ENCODE assay signal across 1 cellular context in the genomic region with DNA sequence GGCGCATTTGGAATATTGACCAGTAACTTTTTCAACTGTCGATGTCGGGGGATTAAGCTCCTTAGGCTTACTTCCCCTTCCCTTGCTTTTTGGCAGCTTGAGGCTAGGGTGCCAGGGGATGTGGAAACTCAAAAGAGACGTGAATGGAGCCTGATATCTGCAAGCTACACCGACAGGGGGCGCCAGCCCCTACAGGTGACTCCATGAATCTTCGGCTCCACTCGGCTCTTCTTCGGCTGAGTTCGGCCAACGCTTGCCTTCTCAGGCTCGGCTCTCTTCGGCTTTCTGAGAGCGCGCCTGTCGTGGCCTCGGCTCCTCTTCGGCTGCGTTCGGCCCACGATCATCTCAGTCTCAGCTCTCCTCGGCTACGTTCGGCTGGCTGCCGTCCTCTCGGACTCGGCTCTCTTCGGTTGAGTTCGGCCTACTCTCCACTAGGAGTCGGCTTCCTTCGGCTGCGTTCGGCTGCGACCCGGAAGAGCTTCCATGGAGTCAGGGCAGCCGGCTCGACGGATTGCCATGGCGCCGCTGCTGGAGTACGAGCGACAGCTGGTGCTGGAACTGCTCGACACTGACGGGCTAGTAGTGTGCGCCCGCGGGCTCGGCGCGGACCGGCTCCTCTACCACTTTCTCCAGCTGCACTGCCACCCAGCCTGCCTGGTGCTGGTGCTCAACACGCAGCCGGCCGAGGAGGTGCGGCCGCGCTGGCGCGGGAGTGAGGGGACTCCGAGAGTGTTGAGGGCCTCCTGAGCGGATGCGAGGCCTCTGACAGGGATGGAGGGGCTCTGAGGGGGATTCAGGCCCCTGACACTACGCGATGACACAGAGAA.
A peak's percentile ranks its signal among the peaks of the same experiment; 100 is the strongest.
TF ChIP-seq lines count a peak whose summit lies in the region.

A gene (plus strand): TSS at position 472 of the 827 bp plus-strand sequence. CDS start 12 bp downstream, at position 484.

TF ChIP-seq in HepG2, 621 proteins besides CTCF, POLR2A, EP300 and RAD21 (continued from another document and continues in another):
- TF ChIP-seq, protein P1, sequence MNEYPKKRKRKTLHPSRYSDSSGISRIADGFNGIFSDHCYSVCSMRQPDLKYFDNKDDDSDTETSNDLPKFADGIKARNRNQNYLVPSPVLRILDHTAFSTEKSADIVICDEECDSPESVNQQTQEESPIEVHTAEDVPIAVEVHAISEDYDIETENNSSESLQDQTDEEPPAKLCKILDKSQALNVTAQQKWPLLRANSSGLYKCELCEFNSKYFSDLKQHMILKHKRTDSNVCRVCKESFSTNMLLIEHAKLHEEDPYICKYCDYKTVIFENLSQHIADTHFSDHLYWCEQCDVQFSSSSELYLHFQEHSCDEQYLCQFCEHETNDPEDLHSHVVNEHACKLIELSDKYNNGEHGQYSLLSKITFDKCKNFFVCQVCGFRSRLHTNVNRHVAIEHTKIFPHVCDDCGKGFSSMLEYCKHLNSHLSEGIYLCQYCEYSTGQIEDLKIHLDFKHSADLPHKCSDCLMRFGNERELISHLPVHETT (CRISPR knock-in tag; conservative IDR thresholded peaks at IDR 0.05) = 0 out of 2 replicates have a peak, but pooled peaks have one; percentile 26
- 0 out of 2 replicates have a peak, but pooled peaks have one; percentile 20 for TF ChIP-seq CENPT (CRISPR knock-in tag; IDR thresholded peaks at IDR 0.05; ENCODE audit: low read depth)
- no peak for TF ChIP-seq ARID2 (CRISPR knock-in tag; IDR thresholded peaks at IDR 0.05; ENCODE audit: borderline replicate concordance)
- peak; percentile 95 for TF ChIP-seq ZBTB20 (CRISPR knock-in tag; IDR thresholded peaks at IDR 0.05; ENCODE audit: borderline replicate concordance, low read depth)
- peak; percentile 75 for TF ChIP-seq ZNF230 (CRISPR knock-in tag; IDR thresholded peaks at IDR 0.05)
- TF ChIP-seq ZBTB7B (CRISPR knock-in tag; IDR thresholded peaks at IDR 0.05) = peak; percentile 50; the same call in 1 of the 2 replicates
- TF ChIP-seq, protein P2, sequence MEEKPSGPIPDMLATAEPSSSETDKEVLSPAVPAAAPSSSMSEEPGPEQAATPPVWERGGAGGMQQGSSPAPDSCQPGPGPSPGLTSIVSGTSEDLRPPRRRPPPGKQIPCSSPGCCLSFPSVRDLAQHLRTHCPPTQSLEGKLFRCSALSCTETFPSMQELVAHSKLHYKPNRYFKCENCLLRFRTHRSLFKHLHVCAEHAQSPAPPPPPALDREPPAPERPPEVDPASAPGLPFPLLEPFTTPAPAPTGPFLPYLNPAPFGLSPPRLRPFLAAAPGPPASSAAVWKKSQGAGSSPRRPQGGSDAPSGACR (CRISPR knock-in tag; IDR thresholded peaks at IDR 0.05) = peak; percentile 91
- TF ChIP-seq, protein P3, sequence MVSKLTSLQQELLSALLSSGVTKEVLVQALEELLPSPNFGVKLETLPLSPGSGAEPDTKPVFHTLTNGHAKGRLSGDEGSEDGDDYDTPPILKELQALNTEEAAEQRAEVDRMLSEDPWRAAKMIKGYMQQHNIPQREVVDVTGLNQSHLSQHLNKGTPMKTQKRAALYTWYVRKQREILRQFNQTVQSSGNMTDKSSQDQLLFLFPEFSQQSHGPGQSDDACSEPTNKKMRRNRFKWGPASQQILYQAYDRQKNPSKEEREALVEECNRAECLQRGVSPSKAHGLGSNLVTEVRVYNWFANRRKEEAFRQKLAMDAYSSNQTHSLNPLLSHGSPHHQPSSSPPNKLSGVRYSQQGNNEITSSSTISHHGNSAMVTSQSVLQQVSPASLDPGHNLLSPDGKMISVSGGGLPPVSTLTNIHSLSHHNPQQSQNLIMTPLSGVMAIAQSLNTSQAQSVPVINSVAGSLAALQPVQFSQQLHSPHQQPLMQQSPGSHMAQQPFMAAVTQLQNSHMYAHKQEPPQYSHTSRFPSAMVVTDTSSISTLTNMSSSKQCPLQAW (CRISPR knock-in tag; IDR thresholded peaks at IDR 0.05) = peak; percentile 97
- TF ChIP-seq CENPX (CRISPR knock-in tag; IDR thresholded peaks at IDR 0.05) = no peak
- no peak for TF ChIP-seq ZNF205 (CRISPR knock-in tag; IDR thresholded peaks at IDR 0.05)
- peak; percentile 60; the same call in 1 of the 2 replicates for TF ChIP-seq ZSCAN9 (CRISPR knock-in tag; IDR thresholded peaks at IDR 0.05; ENCODE audit: borderline replicate concordance)
- TF ChIP-seq, protein P4, sequence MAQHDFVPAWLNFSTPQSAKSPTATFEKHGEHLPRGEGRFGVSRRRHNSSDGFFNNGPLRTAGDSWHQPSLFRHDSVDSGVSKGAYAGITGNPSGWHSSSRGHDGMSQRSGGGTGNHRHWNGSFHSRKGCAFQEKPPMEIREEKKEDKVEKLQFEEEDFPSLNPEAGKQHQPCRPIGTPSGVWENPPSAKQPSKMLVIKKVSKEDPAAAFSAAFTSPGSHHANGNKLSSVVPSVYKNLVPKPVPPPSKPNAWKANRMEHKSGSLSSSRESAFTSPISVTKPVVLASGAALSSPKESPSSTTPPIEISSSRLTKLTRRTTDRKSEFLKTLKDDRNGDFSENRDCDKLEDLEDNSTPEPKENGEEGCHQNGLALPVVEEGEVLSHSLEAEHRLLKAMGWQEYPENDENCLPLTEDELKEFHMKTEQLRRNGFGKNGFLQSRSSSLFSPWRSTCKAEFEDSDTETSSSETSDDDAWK (CRISPR knock-in tag; IDR thresholded peaks at IDR 0.05) = no peak
- no peak for TF ChIP-seq ZNF562 (CRISPR knock-in tag; IDR thresholded peaks at IDR 0.05; ENCODE audit: borderline replicate concordance)
- TF ChIP-seq, protein P5, sequence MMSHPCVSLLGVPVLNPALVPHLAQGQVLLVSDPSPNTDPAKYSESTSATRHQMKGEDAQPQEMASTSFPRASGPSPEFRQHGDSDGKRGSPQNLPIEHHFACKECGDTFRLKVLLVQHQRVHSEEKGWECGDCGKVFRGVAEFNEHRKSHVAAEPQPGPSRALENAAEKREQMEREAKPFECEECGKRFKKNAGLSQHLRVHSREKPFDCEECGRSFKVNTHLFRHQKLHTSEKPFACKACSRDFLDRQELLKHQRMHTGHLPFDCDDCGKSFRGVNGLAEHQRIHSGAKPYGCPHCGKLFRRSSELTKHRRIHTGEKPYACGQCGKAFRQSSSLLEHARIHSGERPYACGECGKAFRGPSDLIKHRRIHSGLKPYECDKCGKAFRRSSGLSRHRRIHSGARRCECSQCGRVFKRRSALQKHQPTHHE (CRISPR knock-in tag; IDR thresholded peaks at IDR 0.05; ENCODE audit: borderline replicate concordance) = peak; percentile 75; the same call in 1 of the 2 replicates
- TF ChIP-seq, protein P6, sequence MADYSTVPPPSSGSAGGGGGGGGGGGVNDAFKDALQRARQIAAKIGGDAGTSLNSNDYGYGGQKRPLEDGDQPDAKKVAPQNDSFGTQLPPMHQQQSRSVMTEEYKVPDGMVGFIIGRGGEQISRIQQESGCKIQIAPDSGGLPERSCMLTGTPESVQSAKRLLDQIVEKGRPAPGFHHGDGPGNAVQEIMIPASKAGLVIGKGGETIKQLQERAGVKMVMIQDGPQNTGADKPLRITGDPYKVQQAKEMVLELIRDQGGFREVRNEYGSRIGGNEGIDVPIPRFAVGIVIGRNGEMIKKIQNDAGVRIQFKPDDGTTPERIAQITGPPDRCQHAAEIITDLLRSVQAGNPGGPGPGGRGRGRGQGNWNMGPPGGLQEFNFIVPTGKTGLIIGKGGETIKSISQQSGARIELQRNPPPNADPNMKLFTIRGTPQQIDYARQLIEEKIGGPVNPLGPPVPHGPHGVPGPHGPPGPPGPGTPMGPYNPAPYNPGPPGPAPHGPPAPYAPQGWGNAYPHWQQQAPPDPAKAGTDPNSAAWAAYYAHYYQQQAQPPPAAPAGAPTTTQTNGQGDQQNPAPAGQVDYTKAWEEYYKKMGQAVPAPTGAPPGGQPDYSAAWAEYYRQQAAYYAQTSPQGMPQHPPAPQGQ (CRISPR knock-in tag; IDR thresholded peaks at IDR 0.05; ENCODE audit: borderline replicate concordance) = peak; percentile 79; the same call in 1 of the 2 replicates
- peak; percentile 94 for TF ChIP-seq MXD4 (CRISPR knock-in tag; IDR thresholded peaks at IDR 0.05)
- TF ChIP-seq ZNF644 (CRISPR knock-in tag; IDR thresholded peaks at IDR 0.05; ENCODE audit: low read depth) = 0 out of 2 replicates have a peak, but pooled peaks have one; percentile 32
- TF ChIP-seq, protein P7, sequence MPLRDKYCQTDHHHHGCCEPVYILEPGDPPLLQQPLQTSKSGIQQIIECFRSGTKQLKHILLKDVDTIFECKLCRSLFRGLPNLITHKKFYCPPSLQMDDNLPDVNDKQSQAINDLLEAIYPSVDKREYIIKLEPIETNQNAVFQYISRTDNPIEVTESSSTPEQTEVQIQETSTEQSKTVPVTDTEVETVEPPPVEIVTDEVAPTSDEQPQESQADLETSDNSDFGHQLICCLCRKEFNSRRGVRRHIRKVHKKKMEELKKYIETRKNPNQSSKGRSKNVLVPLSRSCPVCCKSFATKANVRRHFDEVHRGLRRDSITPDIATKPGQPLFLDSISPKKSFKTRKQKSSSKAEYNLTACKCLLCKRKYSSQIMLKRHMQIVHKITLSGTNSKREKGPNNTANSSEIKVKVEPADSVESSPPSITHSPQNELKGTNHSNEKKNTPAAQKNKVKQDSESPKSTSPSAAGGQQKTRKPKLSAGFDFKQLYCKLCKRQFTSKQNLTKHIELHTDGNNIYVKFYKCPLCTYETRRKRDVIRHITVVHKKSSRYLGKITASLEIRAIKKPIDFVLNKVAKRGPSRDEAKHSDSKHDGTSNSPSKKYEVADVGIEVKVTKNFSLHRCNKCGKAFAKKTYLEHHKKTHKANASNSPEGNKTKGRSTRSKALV (CRISPR knock-in tag; IDR thresholded peaks at IDR 0.05) = peak; percentile 71; the same call in 1 of the 2 replicates
- TF ChIP-seq SMAD9 (CRISPR knock-in tag; IDR thresholded peaks at IDR 0.05) = peak; percentile 97; the same call in 1 of the 2 replicates
- TF ChIP-seq, protein P8, sequence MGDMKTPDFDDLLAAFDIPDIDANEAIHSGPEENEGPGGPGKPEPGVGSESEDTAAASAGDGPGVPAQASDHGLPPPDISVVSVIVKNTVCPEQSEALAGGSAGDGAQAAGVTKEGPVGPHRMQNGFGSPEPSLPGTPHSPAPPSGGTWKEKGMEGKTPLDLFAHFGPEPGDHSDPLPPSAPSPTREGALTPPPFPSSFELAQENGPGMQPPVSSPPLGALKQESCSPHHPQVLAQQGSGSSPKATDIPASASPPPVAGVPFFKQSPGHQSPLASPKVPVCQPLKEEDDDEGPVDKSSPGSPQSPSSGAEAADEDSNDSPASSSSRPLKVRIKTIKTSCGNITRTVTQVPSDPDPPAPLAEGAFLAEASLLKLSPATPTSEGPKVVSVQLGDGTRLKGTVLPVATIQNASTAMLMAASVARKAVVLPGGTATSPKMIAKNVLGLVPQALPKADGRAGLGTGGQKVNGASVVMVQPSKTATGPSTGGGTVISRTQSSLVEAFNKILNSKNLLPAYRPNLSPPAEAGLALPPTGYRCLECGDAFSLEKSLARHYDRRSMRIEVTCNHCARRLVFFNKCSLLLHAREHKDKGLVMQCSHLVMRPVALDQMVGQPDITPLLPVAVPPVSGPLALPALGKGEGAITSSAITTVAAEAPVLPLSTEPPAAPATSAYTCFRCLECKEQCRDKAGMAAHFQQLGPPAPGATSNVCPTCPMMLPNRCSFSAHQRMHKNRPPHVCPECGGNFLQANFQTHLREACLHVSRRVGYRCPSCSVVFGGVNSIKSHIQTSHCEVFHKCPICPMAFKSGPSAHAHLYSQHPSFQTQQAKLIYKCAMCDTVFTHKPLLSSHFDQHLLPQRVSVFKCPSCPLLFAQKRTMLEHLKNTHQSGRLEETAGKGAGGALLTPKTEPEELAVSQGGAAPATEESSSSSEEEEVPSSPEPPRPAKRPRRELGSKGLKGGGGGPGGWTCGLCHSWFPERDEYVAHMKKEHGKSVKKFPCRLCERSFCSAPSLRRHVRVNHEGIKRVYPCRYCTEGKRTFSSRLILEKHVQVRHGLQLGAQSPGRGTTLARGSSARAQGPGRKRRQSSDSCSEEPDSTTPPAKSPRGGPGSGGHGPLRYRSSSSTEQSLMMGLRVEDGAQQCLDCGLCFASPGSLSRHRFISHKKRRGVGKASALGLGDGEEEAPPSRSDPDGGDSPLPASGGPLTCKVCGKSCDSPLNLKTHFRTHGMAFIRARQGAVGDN (CRISPR knock-in tag; IDR thresholded peaks at IDR 0.05) = peak; percentile 99
- no peak for TF ChIP-seq FIP1L1 (IDR thresholded peaks at IDR 0.05; ENCODE audit: borderline replicate concordance, insufficient read depth, low read depth, low read length)
- peak; percentile 98 for TF ChIP-seq ASH2L (IDR thresholded peaks at IDR 0.05; ENCODE audit: insufficient read length, low read depth, low read length)
- TF ChIP-seq RFX1 (IDR thresholded peaks at IDR 0.05) = peak; percentile 57; the same call in 1 of the 2 replicates
- TF ChIP-seq MXI1 (IDR thresholded peaks at IDR 0.05; ENCODE audit: borderline replicate concordance, low read depth, low read length) = peak; percentile 83; the same call in 2 of the 3 replicates
- peak; percentile 97; the same call in 1 of the 2 replicates for TF ChIP-seq SMAD1 (CRISPR knock-in tag; IDR thresholded peaks at IDR 0.05; ENCODE audit: borderline replicate concordance, low read depth)
- TF ChIP-seq SOX6 (IDR thresholded peaks at IDR 0.05) = no peak
- TF ChIP-seq SOX6 (CRISPR knock-in tag; IDR thresholded peaks at IDR 0.05) = peak; percentile 74
- 0 out of 2 replicates have a peak, but pooled peaks have one; percentile 13 for TF ChIP-seq ZBTB21 (CRISPR knock-in tag; IDR thresholded peaks at IDR 0.05)
- TF ChIP-seq, protein P9, sequence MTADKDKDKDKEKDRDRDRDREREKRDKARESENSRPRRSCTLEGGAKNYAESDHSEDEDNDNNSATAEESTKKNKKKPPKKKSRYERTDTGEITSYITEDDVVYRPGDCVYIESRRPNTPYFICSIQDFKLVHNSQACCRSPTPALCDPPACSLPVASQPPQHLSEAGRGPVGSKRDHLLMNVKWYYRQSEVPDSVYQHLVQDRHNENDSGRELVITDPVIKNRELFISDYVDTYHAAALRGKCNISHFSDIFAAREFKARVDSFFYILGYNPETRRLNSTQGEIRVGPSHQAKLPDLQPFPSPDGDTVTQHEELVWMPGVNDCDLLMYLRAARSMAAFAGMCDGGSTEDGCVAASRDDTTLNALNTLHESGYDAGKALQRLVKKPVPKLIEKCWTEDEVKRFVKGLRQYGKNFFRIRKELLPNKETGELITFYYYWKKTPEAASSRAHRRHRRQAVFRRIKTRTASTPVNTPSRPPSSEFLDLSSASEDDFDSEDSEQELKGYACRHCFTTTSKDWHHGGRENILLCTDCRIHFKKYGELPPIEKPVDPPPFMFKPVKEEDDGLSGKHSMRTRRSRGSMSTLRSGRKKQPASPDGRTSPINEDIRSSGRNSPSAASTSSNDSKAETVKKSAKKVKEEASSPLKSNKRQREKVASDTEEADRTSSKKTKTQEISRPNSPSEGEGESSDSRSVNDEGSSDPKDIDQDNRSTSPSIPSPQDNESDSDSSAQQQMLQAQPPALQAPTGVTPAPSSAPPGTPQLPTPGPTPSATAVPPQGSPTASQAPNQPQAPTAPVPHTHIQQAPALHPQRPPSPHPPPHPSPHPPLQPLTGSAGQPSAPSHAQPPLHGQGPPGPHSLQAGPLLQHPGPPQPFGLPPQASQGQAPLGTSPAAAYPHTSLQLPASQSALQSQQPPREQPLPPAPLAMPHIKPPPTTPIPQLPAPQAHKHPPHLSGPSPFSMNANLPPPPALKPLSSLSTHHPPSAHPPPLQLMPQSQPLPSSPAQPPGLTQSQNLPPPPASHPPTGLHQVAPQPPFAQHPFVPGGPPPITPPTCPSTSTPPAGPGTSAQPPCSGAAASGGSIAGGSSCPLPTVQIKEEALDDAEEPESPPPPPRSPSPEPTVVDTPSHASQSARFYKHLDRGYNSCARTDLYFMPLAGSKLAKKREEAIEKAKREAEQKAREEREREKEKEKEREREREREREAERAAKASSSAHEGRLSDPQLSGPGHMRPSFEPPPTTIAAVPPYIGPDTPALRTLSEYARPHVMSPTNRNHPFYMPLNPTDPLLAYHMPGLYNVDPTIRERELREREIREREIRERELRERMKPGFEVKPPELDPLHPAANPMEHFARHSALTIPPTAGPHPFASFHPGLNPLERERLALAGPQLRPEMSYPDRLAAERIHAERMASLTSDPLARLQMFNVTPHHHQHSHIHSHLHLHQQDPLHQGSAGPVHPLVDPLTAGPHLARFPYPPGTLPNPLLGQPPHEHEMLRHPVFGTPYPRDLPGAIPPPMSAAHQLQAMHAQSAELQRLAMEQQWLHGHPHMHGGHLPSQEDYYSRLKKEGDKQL (CRISPR knock-in tag; IDR thresholded peaks at IDR 0.05; ENCODE audit: low read depth) = no peak; the same call in 1 of the 2 replicates
